ENCODE assay signal across 22 cellular contexts in genomic region chr3:143596957-143597642, GRCh38.
DNase-seq lines count a peak whose midpoint lies in the region; ATAC-seq and TF ChIP-seq lines count a peak whose summit lies in the region.
"Had no signal": no experiment of that assay in that cellular context is flagged by ENCODE, and none has a peak within 500 bp of the region (broad histone marks: within the 10 kb centered on the region; RNA-seq: fewer than 3 reads in every experiment).

No MANE protein-coding gene starts in this region.

- H4K8ac ChIP-seq in trophoblast cell (ENCODE audit: low read depth, low read length): no peak overlapping the region

- H3K14ac ChIP-seq in trophoblast cell (ENCODE audit: low read length): no peak overlapping the region

- no peak overlapping the region for H2BK5ac ChIP-seq in trophoblast cell (ENCODE audit: low read depth, low read length, poor library complexity)

- H3K4me1 ChIP-seq in trophoblast cell (ENCODE audit: control insufficient read depth in 1 of 2, insufficient read depth in 2 of 2, low read length in 2 of 2): peaks cover 0 to 6% of the 10 kb centered on the region in 2 experiments
- no peaks in the 10 kb centered on the region for H3K4me1 ChIP-seq in CD8-positive, alpha-beta T cell (ENCODE audit: insufficient read depth, low read length)
- H3K4me1 ChIP-seq: ascending aorta, parathyroid adenoma had no signal

- H3K27me3 ChIP-seq in trophoblast cell (ENCODE audit: insufficient read depth, low read length): no peaks in the 10 kb centered on the region
- H3K27me3 ChIP-seq in CD8-positive, alpha-beta T cell (ENCODE audit: insufficient read depth, low read length): no peaks in the 10 kb centered on the region
- H3K27me3 ChIP-seq: ascending aorta, thyroid gland had no signal

- no peak overlapping the region for H3K4me2 ChIP-seq in trophoblast cell (ENCODE audit: low read length)
- H3K4me2 ChIP-seq: KMS-11 had no signal

- no peak overlapping the region for H3K4me3 ChIP-seq in trophoblast cell (ENCODE audit: low read depth, low read length)
- no peak overlapping the region for H3K4me3 ChIP-seq in CD8-positive, alpha-beta T cell (ENCODE audit: low read depth, low read length)
- H3K4me3 ChIP-seq: ascending aorta, thyroid gland had no signal

- H3K36me3 Mint-ChIP-seq in CD8-positive, alpha-beta T cell: no peaks in the 10 kb centered on the region
- H3K36me3 Mint-ChIP-seq: activated naive CD4-positive, alpha-beta T cell treated with anti-CD3 and anti-CD28 coated beads, Interleukin-2, amount 10 ng/mL, durations not matched to agents 7 days and 5 days; stimulated activated memory B cell treated with anti-CD40 and anti-IgM and Interleukin-4, amounts not matched to agents 10 μg/mL and 1 μg/mL and 100 μg/mL, for 72 hours had no signal

- H3K27ac Mint-ChIP-seq in CD8-positive, alpha-beta T cell: no peak overlapping the region
- H3K27ac Mint-ChIP-seq: activated naive CD4-positive, alpha-beta T cell treated with anti-CD3 and anti-CD28 coated beads, Interleukin-2, amount 10 ng/mL, durations not matched to agents 7 days and 5 days; effector memory CD8-positive, alpha-beta T cell; stimulated activated memory B cell treated with anti-CD40 and anti-IgM and Interleukin-4, amounts not matched to agents 10 μg/mL and 1 μg/mL and 100 μg/mL, for 72 hours had no signal

- H3K27ac ChIP-seq in VCaP (peak overlapping the region; percentile 6; the same call in 1 of the 2 replicates), trophoblast cell (ENCODE audit: low read depth, low read length) (no peak overlapping the region)
- H3K27ac ChIP-seq in CD8-positive, alpha-beta T cell (ENCODE audit: low read depth, low read length): no peak overlapping the region
- H3K27ac ChIP-seq: ascending aorta, KMS-11, parathyroid adenoma, thyroid gland had no signal

- no peak overlapping the region for H3K4ac ChIP-seq in trophoblast cell (ENCODE audit: low read depth, low read length)

- no peak overlapping the region for H3K4me3 Mint-ChIP-seq in CD8-positive, alpha-beta T cell
- H3K4me3 Mint-ChIP-seq: activated naive CD4-positive, alpha-beta T cell treated with anti-CD3 and anti-CD28 coated beads, Interleukin-2, amount 10 ng/mL, durations not matched to agents 7 days and 5 days; CD4-positive, alpha-beta memory T cell; effector memory CD8-positive, alpha-beta T cell; stimulated activated memory B cell treated with anti-CD40 and anti-IgM and Interleukin-4, amounts not matched to agents 10 μg/mL and 1 μg/mL and 100 μg/mL, for 72 hours had no signal

- H3K18ac ChIP-seq in trophoblast cell (ENCODE audit: low read length): no peak overlapping the region

- no peak for TF ChIP-seq CTCF in VCaP (conservative IDR thresholded peaks at IDR 0.05)
- no peak for TF ChIP-seq CTCF in CD8-positive, alpha-beta T cell (IDR thresholded peaks at IDR 0.05)

- CTCF ChIA-PET in CD8-positive, alpha-beta T cell (lab: Charles Lee): interaction anchor here (0.7 kb wide), 1 partner anchor 8 kb away, joined by 4 read pairs; no protein-coding TSS in a partner anchor

- no peak overlapping the region for H2BK12ac ChIP-seq in trophoblast cell (ENCODE audit: low read length)

- H3K27me3 Mint-ChIP-seq in CD8-positive, alpha-beta T cell (ENCODE audit: low read depth): no peaks in the 10 kb centered on the region
- H3K27me3 Mint-ChIP-seq: activated naive CD4-positive, alpha-beta T cell treated with anti-CD3 and anti-CD28 coated beads, Interleukin-2, amount 10 ng/mL, durations not matched to agents 7 days and 5 days; CD4-positive, alpha-beta memory T cell; effector memory CD8-positive, alpha-beta T cell; stimulated activated memory B cell treated with anti-CD40 and anti-IgM and Interleukin-4, amounts not matched to agents 10 μg/mL and 1 μg/mL and 100 μg/mL, for 72 hours had no signal

- H2BK120ac ChIP-seq in trophoblast cell (ENCODE audit: insufficient read depth, low read length, poor library complexity): no peak overlapping the region

- WGBS in trophoblast cell (ENCODE audit: extremely low coverage, insufficient coverage, insufficient read length): no CpG with 5 or more reads among the region's 18 CpGs

- H3K9me3 ChIP-seq in trophoblast cell (ENCODE audit: insufficient read depth, low read depth, low read length): no peaks in the 10 kb centered on the region
- H3K9me3 ChIP-seq in CD8-positive, alpha-beta T cell (ENCODE audit: low read length): no peaks in the 10 kb centered on the region
- H3K9me3 ChIP-seq: ascending aorta, thyroid gland had no signal

- no peaks in the 10 kb centered on the region for H3K4me1 Mint-ChIP-seq in CD8-positive, alpha-beta T cell (ENCODE audit: low read depth)
- H3K4me1 Mint-ChIP-seq: activated naive CD4-positive, alpha-beta T cell treated with anti-CD3 and anti-CD28 coated beads, Interleukin-2, amount 10 ng/mL, durations not matched to agents 7 days and 5 days had no signal

- H3K9me3 Mint-ChIP-seq in CD8-positive, alpha-beta T cell: no peaks in the 10 kb centered on the region
- H3K9me3 Mint-ChIP-seq: activated naive CD4-positive, alpha-beta T cell treated with anti-CD3 and anti-CD28 coated beads, Interleukin-2, amount 10 ng/mL, durations not matched to agents 7 days and 5 days; CD4-positive, alpha-beta memory T cell; effector memory CD8-positive, alpha-beta T cell; stimulated activated memory B cell treated with anti-CD40 and anti-IgM and Interleukin-4, amounts not matched to agents 10 μg/mL and 1 μg/mL and 100 μg/mL, for 72 hours had no signal

- no peaks in the 10 kb centered on the region for H3K79me2 ChIP-seq in trophoblast cell (ENCODE audit: control insufficient read depth, insufficient read depth, low read length, poor library complexity)
- H3K79me2 ChIP-seq: parathyroid adenoma had no signal

- POLR2A ChIA-PET in CD8-positive, alpha-beta T cell (lab: Charles Lee): no interaction called here

- no peak overlapping the region for H2AFZ ChIP-seq in trophoblast cell (ENCODE audit: insufficient read depth, low read length, poor library complexity)
- H2AFZ ChIP-seq: parathyroid adenoma had no signal

- H3K36me3 ChIP-seq in trophoblast cell (ENCODE audit: control insufficient read depth in 1 of 2, insufficient read depth in 2 of 2, low read length in 2 of 2): no peaks in the 10 kb centered on the region
- no peaks in the 10 kb centered on the region for H3K36me3 ChIP-seq in CD8-positive, alpha-beta T cell (ENCODE audit: insufficient read depth, low read length)
- H3K36me3 ChIP-seq: ascending aorta, thyroid gland had no signal

- H2AK5ac ChIP-seq in trophoblast cell (ENCODE audit: low read length): no peak overlapping the region

- no peak for ATAC-seq in HG03139 (IDR thresholded peaks at IDR 0.05; ENCODE audit: unreplicated experiment)
- ATAC-seq in CD8-positive, alpha-beta T cell: no peak
- ATAC-seq: effector memory CD8-positive, alpha-beta T cell; stimulated activated memory B cell treated with anti-CD40 and anti-IgM and Interleukin-4, amounts not matched to agents 10 μg/mL and 1 μg/mL and 100 μg/mL, for 72 hours had no signal

- H3K23ac ChIP-seq in trophoblast cell (ENCODE audit: low read length): no peak overlapping the region

- no peak overlapping the region for H3K9ac ChIP-seq in trophoblast cell (ENCODE audit: low read length)
- H3K9ac ChIP-seq: KMS-11, parathyroid adenoma had no signal

- H4K12ac ChIP-seq in trophoblast cell (ENCODE audit: low read depth, low read length): no peak overlapping the region

- H3K79me1 ChIP-seq in trophoblast cell (ENCODE audit: low read length): no peaks in the 10 kb centered on the region

- DNase-seq in ELF-1 (ENCODE audit: low read depth, low spot score) (peak; percentile 78), islet precursor cell (peak; percentile 72), trophoblast cell (peak; percentile 16 to 35), hypothalamus (lab: John Stamatoyannopoulos, UW) (no peak)
- DNase-seq in activated CD8-positive, alpha-beta memory T cell treated with anti-CD3 and anti-CD28 coated beads for 24 hours: no peak
- DNase-seq in CD8-positive, alpha-beta T cell: no peak
- DNase-seq: activated CD4-positive, CD25-positive, alpha-beta regulatory T cell treated with anti-CD3 and anti-CD28 coated beads, Interleukin-2, amount 50 U/mL, for 72 hours; activated naive CD4-positive, alpha-beta T cell treated with anti-CD3 and anti-CD28 coated beads, Interleukin-2, amount 10 ng/mL, durations not matched to agents 7 days and 5 days; activated T-cell treated with anti-CD3 and anti-CD28 coated beads, Interleukin-2, amount 50 U/mL, for 48 hours; CD4-positive, alpha-beta memory T cell; effector memory CD8-positive, alpha-beta T cell; H7; MV-4-11; NCI-H2029 treated with DMSO at 0.1 percent for 48 hours; T-helper 9 cell; thyroid gland had no signal

- intact Hi-C loops in CD8-positive, alpha-beta T cell (cut with DNase I, micrococcal nuclease): no loop called here

- no peak overlapping the region for H4K91ac ChIP-seq in trophoblast cell (ENCODE audit: low read depth, low read length)

Comparison
In these comparisons a context has a peak if more than half of its experiments do, and no peak if none do; other contexts are left out.
1. DNase-seq: peak in ELF-1 (single experiment), islet precursor cell (single experiment) and trophoblast cell (2 of 2); none in hypothalamus (0 of 51), activated CD8-positive, alpha-beta memory T cell treated with anti-CD3 and anti-CD28 coated beads for 24 hours (single experiment) and CD8-positive, alpha-beta T cell (0 of 7).